1 cellular context compared by ENCODE assay signal in the genomic region with DNA sequence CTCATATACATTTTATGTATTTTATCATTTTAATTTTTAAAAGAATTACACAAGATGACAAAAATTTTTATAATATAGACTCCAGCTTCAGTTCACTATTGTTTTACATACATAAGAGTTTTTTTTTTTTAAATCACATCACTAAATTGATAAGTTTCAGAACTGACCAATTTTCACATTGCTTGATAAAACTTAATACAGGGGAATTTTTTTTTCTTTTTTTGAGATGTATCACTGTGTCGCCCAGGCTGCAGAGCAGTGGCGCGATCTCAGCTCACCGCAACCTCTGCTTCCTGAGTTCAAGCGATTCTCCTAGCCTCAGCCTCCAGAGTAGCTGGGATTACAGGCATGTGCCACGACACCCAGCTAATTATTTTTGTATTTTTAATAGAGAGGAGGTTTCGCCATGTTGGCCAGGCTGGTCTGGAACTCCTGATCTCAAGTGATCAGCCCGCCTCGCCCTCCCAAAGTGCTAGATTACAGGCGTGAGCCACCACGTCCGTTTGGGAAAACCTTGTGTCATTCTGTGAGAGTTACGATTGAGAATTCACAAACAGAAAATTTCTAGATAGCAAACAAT.
TF ChIP-seq lines count a peak whose summit lies in the region.

No MANE protein-coding gene starts in this region.

TF ChIP-seq in K562, 482 proteins besides CTCF, POLR2A, EP300 and RAD21 (continued from another document and continues in another):
- TF ChIP-seq, protein P1, sequence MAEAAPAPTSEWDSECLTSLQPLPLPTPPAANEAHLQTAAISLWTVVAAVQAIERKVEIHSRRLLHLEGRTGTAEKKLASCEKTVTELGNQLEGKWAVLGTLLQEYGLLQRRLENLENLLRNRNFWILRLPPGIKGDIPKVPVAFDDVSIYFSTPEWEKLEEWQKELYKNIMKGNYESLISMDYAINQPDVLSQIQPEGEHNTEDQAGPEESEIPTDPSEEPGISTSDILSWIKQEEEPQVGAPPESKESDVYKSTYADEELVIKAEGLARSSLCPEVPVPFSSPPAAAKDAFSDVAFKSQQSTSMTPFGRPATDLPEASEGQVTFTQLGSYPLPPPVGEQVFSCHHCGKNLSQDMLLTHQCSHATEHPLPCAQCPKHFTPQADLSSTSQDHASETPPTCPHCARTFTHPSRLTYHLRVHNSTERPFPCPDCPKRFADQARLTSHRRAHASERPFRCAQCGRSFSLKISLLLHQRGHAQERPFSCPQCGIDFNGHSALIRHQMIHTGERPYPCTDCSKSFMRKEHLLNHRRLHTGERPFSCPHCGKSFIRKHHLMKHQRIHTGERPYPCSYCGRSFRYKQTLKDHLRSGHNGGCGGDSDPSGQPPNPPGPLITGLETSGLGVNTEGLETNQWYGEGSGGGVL (CRISPR knock-in tag; IDR thresholded peaks at IDR 0.05) = no peak
- TF ChIP-seq ZNF436 (CRISPR knock-in tag; IDR thresholded peaks at IDR 0.05) (no peak), RCOR1 (IDR thresholded peaks at IDR 0.05; ENCODE audit: borderline replicate concordance in 1 of 2, low read depth in 2 of 2, low read length in 2 of 2) (peak in 1 of 2 experiments; percentile 53; a peak in 1 of 4 replicates), KAT7 (CRISPR knock-in tag; IDR thresholded peaks at IDR 0.05; ENCODE audit: borderline replicate concordance) (no peak), NR2F6 (CRISPR knock-in tag; IDR thresholded peaks at IDR 0.05) (no peak), SMARCA5 (IDR thresholded peaks at IDR 0.05) (peak; percentile 55; the same call in 1 of the 2 replicates), MAFF (IDR thresholded peaks at IDR 0.05; ENCODE audit: low read length) (no peak; the same call in 1 of the 2 replicates), RFX5 (IDR thresholded peaks at IDR 0.05; ENCODE audit: low read depth, low read length) (peak; percentile 4; the same call in 1 of the 2 replicates), BRD4 (IDR thresholded peaks at IDR 0.05) (no peak), NCOA2 (IDR thresholded peaks at IDR 0.05; ENCODE audit: partially characterized antibody in 2 of 2) (peak in 1 of 2 experiments; percentile 69), MYC (IDR thresholded peaks at IDR 0.05; ENCODE audit: low read depth, low read length) (0 out of 2 replicates have a peak, but pooled peaks have one; percentile 20), MYC (CRISPR knock-in tag; IDR thresholded peaks at IDR 0.05; ENCODE audit: borderline replicate concordance, low read depth) (no peak), MXI1 (IDR thresholded peaks at IDR 0.05; ENCODE audit: low read depth, low read length) (0 out of 2 replicates have a peak, but pooled peaks have one; percentile 45), HDAC1 (IDR thresholded peaks at IDR 0.05) (peak in 1 of 2 experiments; percentile 40; a peak in 1 of 4 replicates), KHSRP (IDR thresholded peaks at IDR 0.05) (no peak), SMARCE1 (IDR thresholded peaks at IDR 0.05) (peak; percentile 19; the same call in 1 of the 2 replicates), CC2D1A (IDR thresholded peaks at IDR 0.05) (0 out of 2 replicates have a peak, but pooled peaks have one; percentile 51), TBP (optimal IDR thresholded peaks at IDR 0.05; ENCODE audit: low read depth, low read length) (peak; percentile 85), TCF7L2 (IDR thresholded peaks at IDR 0.05; ENCODE audit: low read depth, low read length) (no peak), FOXP1 (CRISPR knock-in tag; IDR thresholded peaks at IDR 0.05) (no peak), KLF1 (tag; IDR thresholded peaks at IDR 0.05) (no peak), TBL1XR1 (IDR thresholded peaks at IDR 0.05; ENCODE audit: low read length in 2 of 2) (peak in 1 of 2 experiments; percentile 9; a peak in 1 of 4 replicates), ZNF253 (CRISPR knock-in tag; conservative IDR thresholded peaks at IDR 0.05) (no peak), SRSF9 (IDR thresholded peaks at IDR 0.05; ENCODE audit: borderline replicate concordance, low read depth, low read length) (no peak), ARNT (IDR thresholded peaks at IDR 0.05) (no peak; a peak in 1 of 4 replicates), KDM1A (IDR thresholded peaks at IDR 0.05) (peak; percentile 55 to 65; a peak in 3 of 4 replicates), CBX3 (IDR thresholded peaks at IDR 0.05; ENCODE audit: borderline replicate concordance in 1 of 2, low read length in 2 of 2) (no peak), ZBTB17 (CRISPR knock-in tag; IDR thresholded peaks at IDR 0.05) (no peak), ZNF408 (CRISPR knock-in tag; IDR thresholded peaks at IDR 0.05; ENCODE audit: low read depth) (no peak), NFE2 (IDR thresholded peaks at IDR 0.05; ENCODE audit: low read depth) (0 out of 2 replicates have a peak, but pooled peaks have one; percentile 14), RB1 (IDR thresholded peaks at IDR 0.05; ENCODE audit: low read depth) (no peak), MCM2 (IDR thresholded peaks at IDR 0.05; ENCODE audit: low read depth) (no peak)
- TF ChIP-seq, protein P2, sequence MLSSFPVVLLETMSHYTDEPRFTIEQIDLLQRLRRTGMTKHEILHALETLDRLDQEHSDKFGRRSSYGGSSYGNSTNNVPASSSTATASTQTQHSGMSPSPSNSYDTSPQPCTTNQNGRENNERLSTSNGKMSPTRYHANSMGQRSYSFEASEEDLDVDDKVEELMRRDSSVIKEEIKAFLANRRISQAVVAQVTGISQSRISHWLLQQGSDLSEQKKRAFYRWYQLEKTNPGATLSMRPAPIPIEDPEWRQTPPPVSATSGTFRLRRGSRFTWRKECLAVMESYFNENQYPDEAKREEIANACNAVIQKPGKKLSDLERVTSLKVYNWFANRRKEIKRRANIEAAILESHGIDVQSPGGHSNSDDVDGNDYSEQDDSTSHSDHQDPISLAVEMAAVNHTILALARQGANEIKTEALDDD (IDR thresholded peaks at IDR 0.05) = peak; percentile 21; the same call in 1 of the 2 replicates
- TF ChIP-seq, protein P3, sequence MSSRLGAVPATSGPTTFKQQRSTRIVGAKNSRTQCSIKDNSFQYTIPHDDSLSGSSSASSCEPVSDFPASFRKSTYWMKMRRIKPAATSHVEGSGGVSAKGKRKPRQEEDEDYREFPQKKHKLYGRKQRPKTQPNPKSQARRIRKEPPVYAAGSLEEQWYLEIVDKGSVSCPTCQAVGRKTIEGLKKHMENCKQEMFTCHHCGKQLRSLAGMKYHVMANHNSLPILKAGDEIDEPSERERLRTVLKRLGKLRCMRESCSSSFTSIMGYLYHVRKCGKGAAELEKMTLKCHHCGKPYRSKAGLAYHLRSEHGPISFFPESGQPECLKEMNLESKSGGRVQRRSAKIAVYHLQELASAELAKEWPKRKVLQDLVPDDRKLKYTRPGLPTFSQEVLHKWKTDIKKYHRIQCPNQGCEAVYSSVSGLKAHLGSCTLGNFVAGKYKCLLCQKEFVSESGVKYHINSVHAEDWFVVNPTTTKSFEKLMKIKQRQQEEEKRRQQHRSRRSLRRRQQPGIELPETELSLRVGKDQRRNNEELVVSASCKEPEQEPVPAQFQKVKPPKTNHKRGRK (tag; IDR thresholded peaks at IDR 0.05) = no peak
- TF ChIP-seq, protein P4, sequence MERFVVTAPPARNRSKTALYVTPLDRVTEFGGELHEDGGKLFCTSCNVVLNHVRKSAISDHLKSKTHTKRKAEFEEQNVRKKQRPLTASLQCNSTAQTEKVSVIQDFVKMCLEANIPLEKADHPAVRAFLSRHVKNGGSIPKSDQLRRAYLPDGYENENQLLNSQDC (CRISPR knock-in tag; IDR thresholded peaks at IDR 0.05) = no peak
- TF ChIP-seq, protein P5, sequence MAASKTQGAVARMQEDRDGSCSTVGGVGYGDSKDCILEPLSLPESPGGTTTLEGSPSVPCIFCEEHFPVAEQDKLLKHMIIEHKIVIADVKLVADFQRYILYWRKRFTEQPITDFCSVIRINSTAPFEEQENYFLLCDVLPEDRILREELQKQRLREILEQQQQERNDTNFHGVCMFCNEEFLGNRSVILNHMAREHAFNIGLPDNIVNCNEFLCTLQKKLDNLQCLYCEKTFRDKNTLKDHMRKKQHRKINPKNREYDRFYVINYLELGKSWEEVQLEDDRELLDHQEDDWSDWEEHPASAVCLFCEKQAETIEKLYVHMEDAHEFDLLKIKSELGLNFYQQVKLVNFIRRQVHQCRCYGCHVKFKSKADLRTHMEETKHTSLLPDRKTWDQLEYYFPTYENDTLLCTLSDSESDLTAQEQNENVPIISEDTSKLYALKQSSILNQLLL (CRISPR knock-in tag; IDR thresholded peaks at IDR 0.05; ENCODE audit: borderline replicate concordance) = no peak
- TF ChIP-seq, protein P6, sequence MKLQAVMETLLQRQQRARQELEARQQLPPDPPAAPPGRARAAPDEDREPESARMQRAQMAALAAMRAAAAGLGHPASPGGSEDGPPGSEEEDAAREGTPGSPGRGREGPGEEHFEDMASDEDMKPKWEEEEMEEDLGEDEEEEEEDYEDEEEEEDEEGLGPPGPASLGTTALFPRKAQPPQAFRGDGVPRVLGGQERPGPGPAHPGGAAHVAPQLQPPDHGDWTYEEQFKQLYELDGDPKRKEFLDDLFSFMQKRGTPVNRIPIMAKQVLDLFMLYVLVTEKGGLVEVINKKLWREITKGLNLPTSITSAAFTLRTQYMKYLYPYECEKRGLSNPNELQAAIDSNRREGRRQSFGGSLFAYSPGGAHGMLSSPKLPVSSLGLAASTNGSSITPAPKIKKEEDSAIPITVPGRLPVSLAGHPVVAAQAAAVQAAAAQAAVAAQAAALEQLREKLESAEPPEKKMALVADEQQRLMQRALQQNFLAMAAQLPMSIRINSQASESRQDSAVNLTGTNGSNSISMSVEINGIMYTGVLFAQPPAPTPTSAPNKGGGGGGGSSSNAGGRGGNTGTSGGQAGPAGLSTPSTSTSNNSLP (IDR thresholded peaks at IDR 0.05; ENCODE audit: borderline replicate concordance, low read depth, low read length) = 0 out of 2 replicates have a peak, but pooled peaks have one; percentile 5
- TF ChIP-seq, protein P7, sequence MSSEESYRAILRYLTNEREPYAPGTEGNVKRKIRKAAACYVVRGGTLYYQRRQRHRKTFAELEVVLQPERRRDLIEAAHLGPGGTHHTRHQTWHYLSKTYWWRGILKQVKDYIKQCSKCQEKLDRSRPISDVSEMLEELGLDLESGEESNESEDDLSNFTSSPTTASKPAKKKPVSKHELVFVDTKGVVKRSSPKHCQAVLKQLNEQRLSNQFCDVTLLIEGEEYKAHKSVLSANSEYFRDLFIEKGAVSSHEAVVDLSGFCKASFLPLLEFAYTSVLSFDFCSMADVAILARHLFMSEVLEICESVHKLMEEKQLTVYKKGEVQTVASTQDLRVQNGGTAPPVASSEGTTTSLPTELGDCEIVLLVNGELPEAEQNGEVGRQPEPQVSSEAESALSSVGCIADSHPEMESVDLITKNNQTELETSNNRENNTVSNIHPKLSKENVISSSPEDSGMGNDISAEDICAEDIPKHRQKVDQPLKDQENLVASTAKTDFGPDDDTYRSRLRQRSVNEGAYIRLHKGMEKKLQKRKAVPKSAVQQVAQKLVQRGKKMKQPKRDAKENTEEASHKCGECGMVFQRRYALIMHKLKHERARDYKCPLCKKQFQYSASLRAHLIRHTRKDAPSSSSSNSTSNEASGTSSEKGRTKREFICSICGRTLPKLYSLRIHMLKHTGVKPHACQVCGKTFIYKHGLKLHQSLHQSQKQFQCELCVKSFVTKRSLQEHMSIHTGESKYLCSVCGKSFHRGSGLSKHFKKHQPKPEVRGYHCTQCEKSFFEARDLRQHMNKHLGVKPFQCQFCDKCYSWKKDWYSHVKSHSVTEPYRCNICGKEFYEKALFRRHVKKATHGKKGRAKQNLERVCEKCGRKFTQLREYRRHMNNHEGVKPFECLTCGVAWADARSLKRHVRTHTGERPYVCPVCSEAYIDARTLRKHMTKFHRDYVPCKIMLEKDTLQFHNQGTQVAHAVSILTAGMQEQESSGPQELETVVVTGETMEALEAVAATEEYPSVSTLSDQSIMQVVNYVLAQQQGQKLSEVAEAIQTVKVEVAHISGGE (CRISPR knock-in tag; IDR thresholded peaks at IDR 0.05) = 0 out of 6 replicates have a peak, but pooled peaks of 1 of the 3 experiments have one; percentile 54
- TF ChIP-seq, protein P8, sequence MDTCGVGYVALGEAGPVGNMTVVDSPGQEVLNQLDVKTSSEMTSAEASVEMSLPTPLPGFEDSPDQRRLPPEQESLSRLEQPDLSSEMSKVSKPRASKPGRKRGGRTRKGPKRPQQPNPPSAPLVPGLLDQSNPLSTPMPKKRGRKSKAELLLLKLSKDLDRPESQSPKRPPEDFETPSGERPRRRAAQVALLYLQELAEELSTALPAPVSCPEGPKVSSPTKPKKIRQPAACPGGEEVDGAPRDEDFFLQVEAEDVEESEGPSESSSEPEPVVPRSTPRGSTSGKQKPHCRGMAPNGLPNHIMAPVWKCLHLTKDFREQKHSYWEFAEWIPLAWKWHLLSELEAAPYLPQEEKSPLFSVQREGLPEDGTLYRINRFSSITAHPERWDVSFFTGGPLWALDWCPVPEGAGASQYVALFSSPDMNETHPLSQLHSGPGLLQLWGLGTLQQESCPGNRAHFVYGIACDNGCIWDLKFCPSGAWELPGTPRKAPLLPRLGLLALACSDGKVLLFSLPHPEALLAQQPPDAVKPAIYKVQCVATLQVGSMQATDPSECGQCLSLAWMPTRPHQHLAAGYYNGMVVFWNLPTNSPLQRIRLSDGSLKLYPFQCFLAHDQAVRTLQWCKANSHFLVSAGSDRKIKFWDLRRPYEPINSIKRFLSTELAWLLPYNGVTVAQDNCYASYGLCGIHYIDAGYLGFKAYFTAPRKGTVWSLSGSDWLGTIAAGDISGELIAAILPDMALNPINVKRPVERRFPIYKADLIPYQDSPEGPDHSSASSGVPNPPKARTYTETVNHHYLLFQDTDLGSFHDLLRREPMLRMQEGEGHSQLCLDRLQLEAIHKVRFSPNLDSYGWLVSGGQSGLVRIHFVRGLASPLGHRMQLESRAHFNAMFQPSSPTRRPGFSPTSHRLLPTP (IDR thresholded peaks at IDR 0.05; ENCODE audit: borderline replicate concordance, extremely low read depth, insufficient read length) = peak; percentile 71
- TF ChIP-seq, protein P9, sequence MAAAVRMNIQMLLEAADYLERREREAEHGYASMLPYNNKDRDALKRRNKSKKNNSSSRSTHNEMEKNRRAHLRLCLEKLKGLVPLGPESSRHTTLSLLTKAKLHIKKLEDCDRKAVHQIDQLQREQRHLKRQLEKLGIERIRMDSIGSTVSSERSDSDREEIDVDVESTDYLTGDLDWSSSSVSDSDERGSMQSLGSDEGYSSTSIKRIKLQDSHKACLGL (CRISPR knock-in tag; IDR thresholded peaks at IDR 0.05; ENCODE audit: borderline replicate concordance, poor library complexity, severe bottlenecking) = no peak
- TF ChIP-seq, protein P10, sequence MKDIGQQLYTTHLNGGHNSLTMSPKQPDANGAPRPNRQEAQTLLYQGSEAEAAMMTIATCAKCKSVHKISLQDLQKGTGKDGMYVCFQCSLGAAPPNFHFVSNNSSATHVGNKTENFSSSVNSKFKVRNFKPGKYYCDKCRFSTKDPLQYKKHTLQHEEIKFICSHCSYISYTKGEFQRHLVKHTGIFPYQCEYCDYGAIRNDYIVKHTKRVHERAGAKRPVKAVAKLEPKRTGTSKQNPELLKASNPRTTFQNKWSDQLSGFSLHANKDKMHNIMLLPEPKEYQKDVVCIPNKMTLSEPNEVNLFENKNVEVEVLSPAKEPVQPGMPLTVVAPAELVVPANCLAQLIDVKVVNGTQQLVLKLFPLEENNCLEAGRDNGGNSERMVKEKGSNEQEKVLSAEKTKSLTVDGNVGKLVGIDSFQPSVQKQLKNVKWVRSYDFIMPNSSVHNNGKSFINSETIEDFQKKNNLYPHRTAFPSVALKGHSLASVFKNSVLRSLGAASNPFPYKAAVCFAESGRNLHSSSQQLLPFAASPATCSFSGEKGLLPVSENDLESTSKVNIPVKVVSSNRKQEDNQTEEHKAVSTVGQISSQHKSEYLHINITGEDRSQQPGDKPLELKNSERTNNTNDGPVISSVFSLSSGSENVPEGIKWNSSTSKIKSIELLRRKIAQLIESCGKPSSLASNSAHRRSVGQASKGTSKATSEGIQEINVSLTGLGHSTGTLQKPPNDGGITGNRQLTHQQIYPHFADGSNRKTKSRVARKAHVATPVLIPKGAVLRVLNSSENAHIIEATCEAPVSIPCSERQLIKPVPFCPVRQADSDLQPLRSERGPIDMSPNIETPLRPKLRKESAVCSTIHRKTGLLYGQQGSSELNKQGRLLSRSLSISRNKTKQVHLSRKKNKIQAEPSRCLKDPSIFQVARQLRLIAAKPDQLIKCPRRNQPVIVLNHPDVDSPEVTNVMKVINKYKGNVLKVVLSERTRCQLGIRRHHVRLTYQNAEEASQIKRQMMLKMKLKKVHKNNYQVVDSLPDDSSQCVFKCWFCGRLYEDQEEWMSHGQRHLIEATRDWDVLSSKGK (CRISPR knock-in tag; IDR thresholded peaks at IDR 0.05) = no peak
